17 cellular contexts compared by ENCODE assay signal in genomic region chr14:61335876-61336275, GRCh38. TPM values are rescaled to one million over a fixed set of nuclear protein-coding genes. Genes with fewer than 3 reads are reported as not detected.
A peak's percentile ranks its signal among the peaks of the same experiment; 100 is the strongest.
DNase-seq lines count a peak whose midpoint lies in the region; ATAC-seq, FAIRE-seq and TF ChIP-seq lines count a peak whose summit lies in the region.
"Had no signal": no experiment of that assay in that cellular context is flagged by ENCODE, and none has a peak within 500 bp of the region (broad histone marks: within the 10 kb centered on the region; RNA-seq: fewer than 3 reads in every experiment).

No MANE protein-coding gene starts in this region.

- H3K27ac Mint-ChIP-seq in activated naive CD8-positive, alpha-beta T cell treated with anti-CD3 and anti-CD28 coated beads, Interleukin-2, amount 10 ng/mL, durations not matched to agents 7 days and 5 days = peak overlapping the region; percentile 95

- POLR2A ChIA-PET in activated naive CD8-positive, alpha-beta T cell treated with anti-CD3 and anti-CD28 coated beads, Interleukin-2, amount 10 ng/mL, durations not matched to agents 7 days and 5 days (lab: Charles Lee) = interaction anchor here (0.8 to 10.4 kb wide), 6 partner anchors 9 to 141 kb away, joined by 4 to 188 read pairs (median 8); partner anchors contain the start of gene PRKCH

- H3K27ac ChIP-seq in DND-41 (ENCODE audit: low read length) = peak overlapping the region; percentile 62
- peak overlapping the region; percentile 39 to 74 for H3K27ac ChIP-seq in small intestine (ENCODE audit: low read depth in 1 of 2, low read length in 1 of 2)
- H3K27ac ChIP-seq: BLaER1 treated with 17β-estradiol and CSF1 and Interleukin-3, amounts not matched to agents 10 nM and 100 nM; foreskin keratinocyte; suprapubic skin had no signal

- H3K36me3 Mint-ChIP-seq in activated naive CD8-positive, alpha-beta T cell treated with anti-CD3 and anti-CD28 coated beads, Interleukin-2, amount 10 ng/mL, durations not matched to agents 7 days and 5 days = peaks cover 38% of the 10 kb centered on the region
- H3K36me3 Mint-ChIP-seq: naive B cell had no signal

- peaks cover 13% of the 10 kb centered on the region; the same call in 1 of the 2 replicates for H4K20me1 ChIP-seq in DND-41 (ENCODE audit: insufficient read depth, low read length)

- H3K4me1 Mint-ChIP-seq in activated naive CD8-positive, alpha-beta T cell treated with anti-CD3 and anti-CD28 coated beads, Interleukin-2, amount 10 ng/mL, durations not matched to agents 7 days and 5 days = peaks cover 75% of the 10 kb centered on the region
- H3K4me1 Mint-ChIP-seq: naive B cell had no signal

- H3K79me2 ChIP-seq in DND-41 (ENCODE audit: insufficient read depth, low read length) = peaks cover 97% of the 10 kb centered on the region

- H3K9ac ChIP-seq in DND-41 (ENCODE audit: low read depth, low read length) = no peak overlapping the region
- H3K9ac ChIP-seq: BLaER1 treated with 17β-estradiol and CSF1 and Interleukin-3, amounts not matched to agents 10 nM and 100 nM had no signal

- H2AFZ ChIP-seq in DND-41 (ENCODE audit: low read depth, low read length) = no peak overlapping the region

- H3K27me3 ChIP-seq in DND-41 (ENCODE audit: insufficient read depth, low read length, poor library complexity) = no peaks in the 10 kb centered on the region
- H3K27me3 ChIP-seq in small intestine (ENCODE audit: control insufficient read depth in 2 of 2, insufficient read depth in 2 of 2, low read length in 2 of 2) = no peaks in the 10 kb centered on the region
- H3K27me3 ChIP-seq: BLaER1 treated with 17β-estradiol and CSF1 and Interleukin-3, amounts not matched to agents 10 nM and 100 nM; foreskin keratinocyte; suprapubic skin had no signal

- WGBS in small intestine, 3 donors = 52 to 88% (median 64%) methylated on average over 1 of the region's 1 CpG

- TF ChIP-seq CTCF in DND-41 (IDR thresholded peaks at IDR 0.05; ENCODE audit: borderline replicate concordance, extremely low read depth, low read length, poor library complexity, severe bottlenecking) = no peak

- peak overlapping the region; percentile 24 for H3K4me2 ChIP-seq in DND-41 (ENCODE audit: insufficient read depth, low read length)
- H3K4me2 ChIP-seq: BLaER1 treated with 17β-estradiol and CSF1 and Interleukin-3, amounts not matched to agents 10 nM and 100 nM had no signal

- DNase-seq in DND-41 = no peak
- DNase-seq in NCI-H1105 treated with DMSO at 0.1 percent for 48 hours (lab: John Stamatoyannopoulos, UW) = peak; percentile 77
- no peak for DNase-seq in activated naive CD8-positive, alpha-beta T cell treated with anti-CD3 and anti-CD28 coated beads, Interleukin-2, amount 10 ng/mL, durations not matched to agents 7 days and 5 days
- no peak for DNase-seq in small intestine
- DNase-seq: cerebellar nuclear complex, foreskin keratinocyte, naive B cell, SIG-M5, T-helper 9 cell had no signal

- H3K9me3 ChIP-seq in DND-41 (ENCODE audit: insufficient read depth, low read length, severe bottlenecking) (no peaks in the 10 kb centered on the region), small intestine (ENCODE audit: control insufficient read depth, low read depth) (no peaks in the 10 kb centered on the region)
- H3K9me3 ChIP-seq: BLaER1 treated with 17β-estradiol and CSF1 and Interleukin-3, amounts not matched to agents 10 nM and 100 nM; suprapubic skin had no signal

- H3K4me3 Mint-ChIP-seq in activated naive CD8-positive, alpha-beta T cell treated with anti-CD3 and anti-CD28 coated beads, Interleukin-2, amount 10 ng/mL, durations not matched to agents 7 days and 5 days = peak overlapping the region; percentile 83
- H3K4me3 Mint-ChIP-seq: naive B cell had no signal

- H3K4me1 ChIP-seq in DND-41 (ENCODE audit: insufficient read depth, low read length) (peaks cover 95% of the 10 kb centered on the region), small intestine (ENCODE audit: control insufficient read depth in 2 of 2, insufficient read depth in 1 of 2, low read depth in 1 of 2, low read length in 1 of 2) (no peaks in the 10 kb centered on the region)

- H3K36me3 ChIP-seq in DND-41 (ENCODE audit: insufficient read depth, low read length) (peaks cover 9% of the 10 kb centered on the region), small intestine (ENCODE audit: control insufficient read depth in 2 of 2, insufficient read depth in 2 of 2, low read length in 2 of 2) (no peaks in the 10 kb centered on the region)
- H3K36me3 ChIP-seq: suprapubic skin had no signal

- no peaks in the 10 kb centered on the region for H3K27me3 Mint-ChIP-seq in activated naive CD8-positive, alpha-beta T cell treated with anti-CD3 and anti-CD28 coated beads, Interleukin-2, amount 10 ng/mL, durations not matched to agents 7 days and 5 days
- H3K27me3 Mint-ChIP-seq: naive B cell had no signal

- ATAC-seq in DND-41 (ENCODE audit: insufficient read depth, low read depth) (no peak), GM18870 (IDR thresholded peaks at IDR 0.05; ENCODE audit: unreplicated experiment) (no peak), HG02610 (IDR thresholded peaks at IDR 0.05; ENCODE audit: unreplicated experiment) (no peak), HG03135 (IDR thresholded peaks at IDR 0.05; ENCODE audit: unreplicated experiment) (no peak)
- peak; percentile 58 for ATAC-seq in activated naive CD8-positive, alpha-beta T cell treated with anti-CD3 and anti-CD28 coated beads, Interleukin-2, amount 10 ng/mL, durations not matched to agents 7 days and 5 days (ENCODE audit: low read depth)
- ATAC-seq: foreskin keratinocyte had no signal

- no peak for FAIRE-seq in small intestine (lab: Jason Lieb, UNC)

- H3K4me3 ChIP-seq in DND-41 (ENCODE audit: low read depth in 1 of 2, low read length in 2 of 2) (no peak overlapping the region), small intestine (ENCODE audit: low read depth in 1 of 2, low read length in 2 of 2) (no peak overlapping the region)
- H3K4me3 ChIP-seq: BLaER1 treated with 17β-estradiol and CSF1 and Interleukin-3, amounts not matched to agents 10 nM and 100 nM; lung; suprapubic skin had no signal

- no peaks in the 10 kb centered on the region for H3K9me3 Mint-ChIP-seq in activated naive CD8-positive, alpha-beta T cell treated with anti-CD3 and anti-CD28 coated beads, Interleukin-2, amount 10 ng/mL, durations not matched to agents 7 days and 5 days
- H3K9me3 Mint-ChIP-seq: naive B cell had no signal

RNA-seq across cellular contexts. Expression of gene PRKCH, which starts 14.5 kb away (rescaled TPM):
- 100 to 1,000 TPM; 318 TPM for total RNA-seq in activated naive CD8-positive, alpha-beta T cell treated with anti-CD3 and anti-CD28 coated beads, Interleukin-2, amount 10 ng/mL, durations not matched to agents 7 days and 5 days
- 10 to 100 TPM; 12.1 to 17.3 (median 13.6) TPM for polyA plus RNA-seq in small intestine

RNA-seq across cellular contexts. Expression of gene TMEM30B, which starts 54.7 kb away (rescaled TPM):
- total RNA-seq in activated naive CD8-positive, alpha-beta T cell treated with anti-CD3 and anti-CD28 coated beads, Interleukin-2, amount 10 ng/mL, durations not matched to agents 7 days and 5 days = 1 to 10 TPM; 1.4 to 1.6 TPM
- 10 to 100 TPM; 21.6 to 33.6 (median 27.5) TPM for polyA plus RNA-seq in small intestine
- total RNA-seq: Daoy, NCI-H460 had no signal
